31 cellular contexts compared by ENCODE assay signal in the genomic region with DNA sequence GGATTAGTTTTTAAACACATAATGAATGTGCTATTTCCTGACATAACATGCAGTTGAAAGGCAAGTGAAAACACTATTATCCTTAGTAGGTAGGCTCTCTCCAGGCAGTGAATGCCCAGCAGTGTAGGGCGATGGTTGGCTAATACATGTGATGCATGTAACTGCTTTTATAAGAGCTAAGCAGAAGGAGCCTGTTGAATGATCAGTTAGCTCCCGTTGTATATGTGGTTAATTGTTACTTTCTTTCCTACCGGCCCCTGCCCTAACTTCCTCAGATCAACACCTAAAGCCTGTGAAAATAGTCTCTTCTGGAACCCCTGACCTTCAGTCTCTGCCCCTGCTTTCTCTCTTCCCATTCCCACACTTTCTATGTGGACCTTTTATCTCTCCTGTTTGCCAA. TPM values are rescaled to one million over a fixed set of nuclear protein-coding genes. Genes with fewer than 3 reads are reported as not detected.
DNase-seq lines count a peak whose midpoint lies in the region; ATAC-seq and TF ChIP-seq lines count a peak whose summit lies in the region.
"Had no signal": no experiment of that assay in that cellular context is flagged by ENCODE, and none has a peak within 500 bp of the region (broad histone marks: within the 10 kb centered on the region; RNA-seq: fewer than 3 reads in every experiment).

No MANE protein-coding gene starts in this region.

- H3K9ac ChIP-seq in neural progenitor cell = no peak overlapping the region

- H3K27ac Mint-ChIP-seq in WTC11 (peak overlapping the region; percentile 19; the same call in 1 of the 2 replicates), neural progenitor cell (peak overlapping the region; percentile 7)
- H3K27ac Mint-ChIP-seq: activated CD4-positive, alpha-beta T cell treated with anti-CD3 and anti-CD28 coated beads, Interleukin-2, amount 10 ng/mL, durations not matched to agents 7 days and 5 days; activated CD8-positive, alpha-beta memory T cell treated with anti-CD3 and anti-CD28 coated beads, Interleukin-2, amount 10 ng/mL, durations not matched to agents 7 days and 5 days; naive thymus-derived CD8-positive, alpha-beta T cell had no signal

- peak; percentile 6 for ATAC-seq in GM21423 (IDR thresholded peaks at IDR 0.05; ENCODE audit: unreplicated experiment)
- no peak for ATAC-seq in WTC11
- no peak for ATAC-seq in GM19328 (IDR thresholded peaks at IDR 0.05; ENCODE audit: unreplicated experiment)
- no peak for ATAC-seq in HG02884 (IDR thresholded peaks at IDR 0.05; ENCODE audit: unreplicated experiment)
- ATAC-seq: activated CD8-positive, alpha-beta memory T cell treated with anti-CD3 and anti-CD28 coated beads, Interleukin-2, amount 10 ng/mL, durations not matched to agents 7 days and 5 days; naive thymus-derived CD8-positive, alpha-beta T cell; pancreas; PC-3; right cardiac atrium had no signal

- peaks cover 15% of the 10 kb centered on the region for H3K79me2 ChIP-seq in neural progenitor cell (ENCODE audit: low read depth)

- H3F3A ChIP-seq in neural progenitor cell (ENCODE audit: low read depth) = peaks cover 35% of the 10 kb centered on the region

- no peak overlapping the region for H3K27ac ChIP-seq in neural progenitor cell
- H3K27ac ChIP-seq: adrenal gland, brain microvascular endothelial cell, C4-2B, left ventricle myocardium inferior, pancreas had no signal

- no peak overlapping the region for H3K4me3 ChIP-seq in neural progenitor cell
- H3K4me3 ChIP-seq: adrenal gland, GM12878, left ventricle myocardium inferior, pancreas had no signal

- no peaks in the 10 kb centered on the region for H3K27me3 ChIP-seq in neural progenitor cell
- H3K27me3 ChIP-seq: adrenal gland, brain microvascular endothelial cell, pancreas had no signal

- POLR2A ChIA-PET in WTC11 (lab: Charles Lee) = interaction anchor here (2.5 kb wide), 1 partner anchor 10 kb away, joined by 7 read pairs; a partner anchor contains a TSS

- no peak overlapping the region for H3K4me3 Mint-ChIP-seq in WTC11
- no peak overlapping the region for H3K4me3 Mint-ChIP-seq in neural progenitor cell
- H3K4me3 Mint-ChIP-seq: activated CD4-positive, alpha-beta T cell treated with anti-CD3 and anti-CD28 coated beads, Interleukin-2, amount 10 ng/mL, durations not matched to agents 7 days and 5 days; activated CD8-positive, alpha-beta memory T cell treated with anti-CD3 and anti-CD28 coated beads, Interleukin-2, amount 10 ng/mL, durations not matched to agents 7 days and 5 days had no signal

- CTCF ChIA-PET in WTC11 (lab: Charles Lee) = interaction anchor here (1.4 kb wide), 1 partner anchor 60 kb away, joined by 3 read pairs; no protein-coding TSS in a partner anchor

- in situ Hi-C loops in KBM-7 (cut with MboI; ENCODE audit: low pct_unique_long_range_greater_than_20kb, low sequenced_read_pairs) = no loop called here

- DNase-seq in KBM-7 (peak; percentile 31), WTC11 (ENCODE audit: low spot score) (no peak), neural progenitor cell (ENCODE audit: low spot score) (no peak), cortex of kidney (lab: John Stamatoyannopoulos, UW) (no peak)
- DNase-seq: activated CD4-positive, alpha-beta T cell treated with anti-CD3 and anti-CD28 coated beads, Interleukin-2, amount 10 ng/mL, durations not matched to agents 7 days and 5 days; activated CD8-positive, alpha-beta memory T cell treated with anti-CD3 and anti-CD28 coated beads, Interleukin-2, amount 10 ng/mL, durations not matched to agents 7 days and 5 days; activated naive CD4-positive, alpha-beta T cell treated with Interleukin-2 at 50 U/mL for 16 hours; adrenal gland; brain microvascular endothelial cell; Caco-2; effector CD4-positive, alpha-beta T cell; left ventricle myocardium inferior; naive thymus-derived CD8-positive, alpha-beta T cell; NCI-H1092; NCI-H187 treated with DMSO at 0.1 percent for 48 hours; NCI-H2227 treated with DMSO at 0.1 percent for 48 hours; NCI-H82; pancreas; PC-3; right cardiac atrium; SHP77 treated with DMSO at 0.1 percent for 48 hours; stimulated activated CD4-positive, alpha-beta T cell treated with anti-CD3 and anti-CD28 coated beads, Interleukin-12 subunit alpha, Interleukin-12 subunit beta, amount 100 ng/mL, for 4 hours; stimulated activated CD4-positive, alpha-beta T cell treated with anti-CD3 and anti-CD28 coated beads, Interleukin-4, amount 100 ng/mL, for 1 hour; SW 1271; T-helper 9 cell; trophoblast cell had no signal

- H3K4me2 ChIP-seq in neural progenitor cell = no peak overlapping the region

- peaks cover 2% of the 10 kb centered on the region; the same call in 1 of the 2 replicates for H3K9me3 Mint-ChIP-seq in WTC11
- H3K9me3 Mint-ChIP-seq in neural progenitor cell = peaks cover 21% of the 10 kb centered on the region
- H3K9me3 Mint-ChIP-seq: activated CD4-positive, alpha-beta T cell treated with anti-CD3 and anti-CD28 coated beads, Interleukin-2, amount 10 ng/mL, durations not matched to agents 7 days and 5 days; naive thymus-derived CD8-positive, alpha-beta T cell had no signal

- peaks cover 25% of the 10 kb centered on the region for H4K20me1 ChIP-seq in neural progenitor cell (ENCODE audit: low read depth)

- H3K4me1 Mint-ChIP-seq in WTC11 (peaks cover 61% of the 10 kb centered on the region), neural progenitor cell (peaks cover 20% of the 10 kb centered on the region)
- H3K4me1 Mint-ChIP-seq: activated CD4-positive, alpha-beta T cell treated with anti-CD3 and anti-CD28 coated beads, Interleukin-2, amount 10 ng/mL, durations not matched to agents 7 days and 5 days; activated CD8-positive, alpha-beta memory T cell treated with anti-CD3 and anti-CD28 coated beads, Interleukin-2, amount 10 ng/mL, durations not matched to agents 7 days and 5 days had no signal

- peaks cover 3% of the 10 kb centered on the region for H3K36me3 ChIP-seq in neural progenitor cell
- H3K36me3 ChIP-seq: adrenal gland, brain microvascular endothelial cell, left ventricle myocardium inferior, pancreas had no signal

- no peaks in the 10 kb centered on the region for H3K27me3 Mint-ChIP-seq in WTC11 (ENCODE audit: low read depth)
- peaks cover 7% of the 10 kb centered on the region for H3K27me3 Mint-ChIP-seq in neural progenitor cell (ENCODE audit: insufficient read depth, low read depth)

- no peaks in the 10 kb centered on the region for H3K36me3 Mint-ChIP-seq in WTC11
- H3K36me3 Mint-ChIP-seq in neural progenitor cell = peaks cover 27% of the 10 kb centered on the region
- H3K36me3 Mint-ChIP-seq: activated CD8-positive, alpha-beta memory T cell treated with anti-CD3 and anti-CD28 coated beads, Interleukin-2, amount 10 ng/mL, durations not matched to agents 7 days and 5 days had no signal

- no peak overlapping the region for H2AFZ ChIP-seq in neural progenitor cell (replicated peaks)

- H3K9me3 ChIP-seq in neural progenitor cell (ENCODE audit: low read depth) = no peaks in the 10 kb centered on the region
- H3K9me3 ChIP-seq: adrenal gland, Caco-2, left ventricle myocardium inferior, pancreas had no signal

- peaks cover 11% of the 10 kb centered on the region for H3K4me1 ChIP-seq in neural progenitor cell
- H3K4me1 ChIP-seq: adrenal gland had no signal

- TF ChIP-seq CTCF in WTC11 (IDR thresholded peaks at IDR 0.05) (no peak), neural progenitor cell (IDR thresholded peaks at IDR 0.05) (no peak)

TF ChIP-seq in WTC11, 78 proteins besides CTCF, POLR2A, EP300 and RAD21 (continues in another document):
- TF ChIP-seq, protein P1, sequence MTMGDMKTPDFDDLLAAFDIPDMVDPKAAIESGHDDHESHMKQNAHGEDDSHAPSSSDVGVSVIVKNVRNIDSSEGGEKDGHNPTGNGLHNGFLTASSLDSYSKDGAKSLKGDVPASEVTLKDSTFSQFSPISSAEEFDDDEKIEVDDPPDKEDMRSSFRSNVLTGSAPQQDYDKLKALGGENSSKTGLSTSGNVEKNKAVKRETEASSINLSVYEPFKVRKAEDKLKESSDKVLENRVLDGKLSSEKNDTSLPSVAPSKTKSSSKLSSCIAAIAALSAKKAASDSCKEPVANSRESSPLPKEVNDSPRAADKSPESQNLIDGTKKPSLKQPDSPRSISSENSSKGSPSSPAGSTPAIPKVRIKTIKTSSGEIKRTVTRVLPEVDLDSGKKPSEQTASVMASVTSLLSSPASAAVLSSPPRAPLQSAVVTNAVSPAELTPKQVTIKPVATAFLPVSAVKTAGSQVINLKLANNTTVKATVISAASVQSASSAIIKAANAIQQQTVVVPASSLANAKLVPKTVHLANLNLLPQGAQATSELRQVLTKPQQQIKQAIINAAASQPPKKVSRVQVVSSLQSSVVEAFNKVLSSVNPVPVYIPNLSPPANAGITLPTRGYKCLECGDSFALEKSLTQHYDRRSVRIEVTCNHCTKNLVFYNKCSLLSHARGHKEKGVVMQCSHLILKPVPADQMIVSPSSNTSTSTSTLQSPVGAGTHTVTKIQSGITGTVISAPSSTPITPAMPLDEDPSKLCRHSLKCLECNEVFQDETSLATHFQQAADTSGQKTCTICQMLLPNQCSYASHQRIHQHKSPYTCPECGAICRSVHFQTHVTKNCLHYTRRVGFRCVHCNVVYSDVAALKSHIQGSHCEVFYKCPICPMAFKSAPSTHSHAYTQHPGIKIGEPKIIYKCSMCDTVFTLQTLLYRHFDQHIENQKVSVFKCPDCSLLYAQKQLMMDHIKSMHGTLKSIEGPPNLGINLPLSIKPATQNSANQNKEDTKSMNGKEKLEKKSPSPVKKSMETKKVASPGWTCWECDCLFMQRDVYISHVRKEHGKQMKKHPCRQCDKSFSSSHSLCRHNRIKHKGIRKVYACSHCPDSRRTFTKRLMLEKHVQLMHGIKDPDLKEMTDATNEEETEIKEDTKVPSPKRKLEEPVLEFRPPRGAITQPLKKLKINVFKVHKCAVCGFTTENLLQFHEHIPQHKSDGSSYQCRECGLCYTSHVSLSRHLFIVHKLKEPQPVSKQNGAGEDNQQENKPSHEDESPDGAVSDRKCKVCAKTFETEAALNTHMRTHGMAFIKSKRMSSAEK (CRISPR knock-in tag; IDR thresholded peaks at IDR 0.05; ENCODE audit: borderline replicate concordance) = no peak
- TF ChIP-seq MXD4 (CRISPR knock-in tag; IDR thresholded peaks at IDR 0.05; ENCODE audit: borderline replicate concordance) (no peak), ZNF416 (CRISPR knock-in tag; IDR thresholded peaks at IDR 0.05) (no peak), GABPB1 (CRISPR knock-in tag; IDR thresholded peaks at IDR 0.05) (no peak), FOXP1 (CRISPR knock-in tag; IDR thresholded peaks at IDR 0.05; ENCODE audit: borderline replicate concordance) (no peak)
- TF ChIP-seq, protein P2, sequence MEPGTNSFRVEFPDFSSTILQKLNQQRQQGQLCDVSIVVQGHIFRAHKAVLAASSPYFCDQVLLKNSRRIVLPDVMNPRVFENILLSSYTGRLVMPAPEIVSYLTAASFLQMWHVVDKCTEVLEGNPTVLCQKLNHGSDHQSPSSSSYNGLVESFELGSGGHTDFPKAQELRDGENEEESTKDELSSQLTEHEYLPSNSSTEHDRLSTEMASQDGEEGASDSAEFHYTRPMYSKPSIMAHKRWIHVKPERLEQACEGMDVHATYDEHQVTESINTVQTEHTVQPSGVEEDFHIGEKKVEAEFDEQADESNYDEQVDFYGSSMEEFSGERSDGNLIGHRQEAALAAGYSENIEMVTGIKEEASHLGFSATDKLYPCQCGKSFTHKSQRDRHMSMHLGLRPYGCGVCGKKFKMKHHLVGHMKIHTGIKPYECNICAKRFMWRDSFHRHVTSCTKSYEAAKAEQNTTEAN (CRISPR knock-in tag; IDR thresholded peaks at IDR 0.05) = no peak

RNA-seq across cellular contexts. Expression of a gene that starts 10.5 kb away (rescaled TPM):
- total RNA-seq in WTC11 (2021) = 167 to 182 TPM (median 169 TPM) in 3 replicates
- 147 and 161 TPM in 2 replicates for total RNA-seq in neural progenitor cell (ENCODE audit: low replicate concordance)
